Comparison of ENCODE assay signal across 11 cellular contexts in genomic region chr3:1380926-1381646, GRCh38.
DNase-seq lines count a peak whose midpoint lies in the region; ATAC-seq and TF ChIP-seq lines count a peak whose summit lies in the region.
"Had no signal": no experiment of that assay in that cellular context is flagged by ENCODE, and none has a peak within 500 bp of the region (broad histone marks: within the 10 kb centered on the region; RNA-seq: fewer than 3 reads in every experiment).

No MANE protein-coding gene starts in this region.

- POLR2A ChIA-PET in naive thymus-derived CD8-positive, alpha-beta T cell (lab: Charles Lee): no interaction called here

- H3K4me3 Mint-ChIP-seq in T-helper 17 cell (no peak overlapping the region), progenitor cell of endocrine pancreas (ENCODE audit: low read depth) (no peak overlapping the region)
- H3K4me3 Mint-ChIP-seq in naive thymus-derived CD8-positive, alpha-beta T cell: no peak overlapping the region
- H3K4me3 Mint-ChIP-seq: nephron had no signal

- H3K36me3 Mint-ChIP-seq in T-helper 17 cell (ENCODE audit: low read depth): no peaks in the 10 kb centered on the region
- no peaks in the 10 kb centered on the region for H3K36me3 Mint-ChIP-seq in naive thymus-derived CD8-positive, alpha-beta T cell
- no peaks in the 10 kb centered on the region for H3K36me3 Mint-ChIP-seq in progenitor cell of endocrine pancreas (ENCODE audit: insufficient read depth)

- H3K27me3 Mint-ChIP-seq in T-helper 17 cell: no peaks in the 10 kb centered on the region
- no peaks in the 10 kb centered on the region for H3K27me3 Mint-ChIP-seq in naive thymus-derived CD8-positive, alpha-beta T cell
- no peaks in the 10 kb centered on the region for H3K27me3 Mint-ChIP-seq in progenitor cell of endocrine pancreas

- H3K4me1 ChIP-seq in mucosa of descending colon (ENCODE audit: low read depth): no peaks in the 10 kb centered on the region
- H3K4me1 ChIP-seq: gastrocnemius medialis had no signal

- H3K9me3 ChIP-seq in mucosa of descending colon (no peaks in the 10 kb centered on the region), T-helper 17 cell (ENCODE audit: control insufficient read depth, low read length, poor library complexity, severe bottlenecking) (no peaks in the 10 kb centered on the region)
- H3K9me3 ChIP-seq: gastrocnemius medialis had no signal

- peak; percentile 79 for ATAC-seq in GM19043 (IDR thresholded peaks at IDR 0.05; ENCODE audit: low read depth, unreplicated experiment)
- peak; percentile 85 for ATAC-seq in HG02642 (IDR thresholded peaks at IDR 0.05; ENCODE audit: poor library complexity, unreplicated experiment)
- peak; percentile 93 for ATAC-seq in HG03575 (IDR thresholded peaks at IDR 0.05; ENCODE audit: extremely low read depth, insufficient number of reproducible peaks, low FRiP score, unreplicated experiment)
- peak; percentile 16 for ATAC-seq in mucosa of descending colon
- no peak for ATAC-seq in T-helper 17 cell
- ATAC-seq in naive thymus-derived CD8-positive, alpha-beta T cell: no peak
- ATAC-seq: gastrocnemius medialis had no signal

- peaks cover 0 to 20% (median 10%) of the 10 kb centered on the region in 9 donors for H3K9me3 Mint-ChIP-seq in naive thymus-derived CD8-positive, alpha-beta T cell
- no peaks in the 10 kb centered on the region for H3K9me3 Mint-ChIP-seq in progenitor cell of endocrine pancreas (ENCODE audit: low read depth)
- H3K9me3 Mint-ChIP-seq: nephron had no signal

- H3K27ac Mint-ChIP-seq in T-helper 17 cell: no peak overlapping the region
- H3K27ac Mint-ChIP-seq in naive thymus-derived CD8-positive, alpha-beta T cell: no peak overlapping the region
- no peak overlapping the region for H3K27ac Mint-ChIP-seq in progenitor cell of endocrine pancreas
- H3K27ac Mint-ChIP-seq: nephron had no signal

- intact Hi-C loops in mucosa of descending colon (cut with DNase I, micrococcal nuclease): no loop called here

- TF ChIP-seq CTCF in mucosa of descending colon (IDR thresholded peaks at IDR 0.05): no peak
- no peak for TF ChIP-seq CTCF in progenitor cell of endocrine pancreas (IDR thresholded peaks at IDR 0.05; ENCODE audit: unreplicated experiment)

- no peaks in the 10 kb centered on the region for H3K36me3 ChIP-seq in mucosa of descending colon (ENCODE audit: low read depth)
- H3K36me3 ChIP-seq: cardiac muscle cell, gastrocnemius medialis had no signal

- H3K4me1 Mint-ChIP-seq in T-helper 17 cell: no peaks in the 10 kb centered on the region
- H3K4me1 Mint-ChIP-seq in naive thymus-derived CD8-positive, alpha-beta T cell: no peaks in the 10 kb centered on the region
- no peaks in the 10 kb centered on the region for H3K4me1 Mint-ChIP-seq in progenitor cell of endocrine pancreas (ENCODE audit: low read depth)
- H3K4me1 Mint-ChIP-seq: nephron had no signal

- DNase-seq in mucosa of descending colon: no peak
- DNase-seq in T-helper 17 cell: no peak
- no peak for DNase-seq in naive thymus-derived CD8-positive, alpha-beta T cell
- no peak for DNase-seq in NCI-H1417 treated with DMSO at 0.1 percent for 48 hours (lab: John Stamatoyannopoulos, UW)
- no peak for DNase-seq in progenitor cell of endocrine pancreas (ENCODE audit: low spot score, unreplicated experiment)

- H3K4me3 ChIP-seq in mucosa of descending colon: no peak overlapping the region
- H3K4me3 ChIP-seq: cardiac muscle cell, gastrocnemius medialis had no signal

Comparison
In these comparisons a context has a peak if more than half of its experiments do, and no peak if none do; other contexts are left out.
1. ATAC-seq: peak in GM19043 (single experiment), HG02642 (single experiment), HG03575 (single experiment) and mucosa of descending colon (single experiment); none in T-helper 17 cell (single experiment) and naive thymus-derived CD8-positive, alpha-beta T cell (0 of 2).